20 cellular contexts compared by ENCODE assay signal in genomic region chr5:305459-305858, GRCh38. TPM values are rescaled to one million over a fixed set of nuclear protein-coding genes. Genes with fewer than 3 reads are reported as not detected.
DNase-seq lines count a peak whose midpoint lies in the region; ATAC-seq, FAIRE-seq and TF ChIP-seq lines count a peak whose summit lies in the region.
"Had no signal": no experiment of that assay in that cellular context is flagged by ENCODE, and none has a peak within 500 bp of the region (broad histone marks: within the 10 kb centered on the region; RNA-seq: fewer than 3 reads in every experiment).

No MANE protein-coding gene starts in this region.

- H3K36me3 Mint-ChIP-seq in GM23338 (ENCODE audit: low read depth): peaks cover 13% of the 10 kb centered on the region

- no peak for ATAC-seq in Right ventricle myocardium superior (ENCODE audit: poor library complexity)
- ATAC-seq in GM23338: no peak
- ATAC-seq: Panc1 had no signal

- no peaks in the 10 kb centered on the region for H3K9me2 ChIP-seq in GM23338 (ENCODE audit: insufficient read depth)

- H2AK5ac ChIP-seq in neuronal stem cell (ENCODE audit: low read depth, low read length): no peak overlapping the region

- TF ChIP-seq CTCF in WERI-Rb-1 (IDR thresholded peaks at IDR 0.05; ENCODE audit: low read depth, low read length) (no peak), GM23338 (conservative IDR thresholded peaks at IDR 0.05; ENCODE audit: low read depth in 2 of 2) (no peak)

- H3K4me1 ChIP-seq in neuronal stem cell (ENCODE audit: control insufficient read depth in 2 of 2, insufficient read depth in 1 of 2, low read depth in 1 of 2, low read length in 2 of 2): peaks cover 0 to 3% of the 10 kb centered on the region in 2 donors
- no peaks in the 10 kb centered on the region for H3K4me1 ChIP-seq in GM23338 (ENCODE audit: insufficient read depth)
- H3K4me1 ChIP-seq: BE2C, HAP-1 had no signal

- H3K4me2 ChIP-seq in neuronal stem cell (ENCODE audit: insufficient read depth, low read length, poor library complexity, severe bottlenecking) (no peak overlapping the region), GM23338 (no peak overlapping the region)
- H3K4me2 ChIP-seq: KMS-11 had no signal

- peaks cover 2% of the 10 kb centered on the region; the same call in 1 of the 2 replicates for H4K20me1 ChIP-seq in GM23338 (replicated peaks; ENCODE audit: insufficient read depth)

- no peaks in the 10 kb centered on the region; the same call in 2 of the 3 replicates for H3K9me3 Mint-ChIP-seq in GM23338

- peak; percentile 27 for FAIRE-seq in urothelium cell line (lab: Jason Lieb, UNC)

- intact Hi-C loops in cardiac septum (cut with DNase I) (no loop called here), Right ventricle myocardium superior (cut with DNase I) (no loop called here)

- H3K9me3 ChIP-seq in WERI-Rb-1 (ENCODE audit: severe bottlenecking) (no peaks in the 10 kb centered on the region), neuronal stem cell (replicated peaks in 1 of 2; ENCODE audit: control insufficient read depth in 2 of 2, insufficient read depth in 1 of 2, low read depth in 1 of 2, low read length in 2 of 2) (no peaks in the 10 kb centered on the region)
- H3K9me3 ChIP-seq: BE2C, HAP-1 had no signal

- H2AFZ ChIP-seq in neuronal stem cell (ENCODE audit: low read length) (no peak overlapping the region), GM23338 (no peak overlapping the region)

- H4K8ac ChIP-seq in neuronal stem cell (ENCODE audit: low read depth, low read length): peak overlapping the region; percentile 6

- H2BK5ac ChIP-seq in neuronal stem cell (ENCODE audit: low read length): no peak overlapping the region

- H3K4me3 Mint-ChIP-seq in GM23338: no peak overlapping the region

- no peak overlapping the region; the same call in 1 of the 2 replicates for H3K27ac Mint-ChIP-seq in GM23338

- no peak overlapping the region for H3K4ac ChIP-seq in neuronal stem cell (ENCODE audit: low read length)

- H3K18ac ChIP-seq in neuronal stem cell (ENCODE audit: low read length): no peak overlapping the region

- H3K4me3 ChIP-seq in WERI-Rb-1 (ENCODE audit: low read depth, low read length): no peak overlapping the region
- no peak overlapping the region for H3K4me3 ChIP-seq in neuronal stem cell (ENCODE audit: low read length in 2 of 2)
- no peak overlapping the region for H3K4me3 ChIP-seq in GM23338
- H3K4me3 ChIP-seq: HAP-1 had no signal

- peak overlapping the region; percentile 5 for H4K91ac ChIP-seq in neuronal stem cell (ENCODE audit: low read depth, low read length, poor library complexity)

- no CpG with 5 or more reads among the region's 14 CpGs for WGBS in neuronal stem cell (ENCODE audit: extremely low coverage in 2 of 2, insufficient read length in 2 of 2, insufficient replicate concordance in 1 of 2), 2 donors

- H3K4me1 Mint-ChIP-seq in GM23338: peaks cover 40% of the 10 kb centered on the region

- H3K27ac ChIP-seq in WERI-Rb-1: no peak overlapping the region
- H3K27ac ChIP-seq in neuronal stem cell (replicated peaks; ENCODE audit: low read length): no peak overlapping the region
- H3K27ac ChIP-seq in GM23338 (ENCODE audit: low read depth): no peak overlapping the region
- H3K27ac ChIP-seq: KMS-11 had no signal

- H3K36me3 ChIP-seq in WERI-Rb-1 (peaks cover 28% of the 10 kb centered on the region), neuronal stem cell (replicated peaks in 1 of 2; ENCODE audit: control insufficient read depth in 2 of 2, insufficient read depth in 2 of 2, low read length in 2 of 2) (peaks cover 10 to 49% of the 10 kb centered on the region in 2 donors), GM23338 (ENCODE audit: insufficient read depth) (no peaks in the 10 kb centered on the region)

- H3K79me1 ChIP-seq in neuronal stem cell (ENCODE audit: low read depth, low read length): peaks cover 3% of the 10 kb centered on the region

- peaks cover 4% of the 10 kb centered on the region for H3K27me3 Mint-ChIP-seq in GM23338 (ENCODE audit: insufficient read depth, low read depth, poor library complexity)

- no peak overlapping the region for H2BK120ac ChIP-seq in neuronal stem cell (ENCODE audit: low read depth, low read length)

- DNase-seq in cardiac septum (ENCODE audit: low spot score): peak; percentile 39
- no peak for DNase-seq in Right ventricle myocardium superior
- DNase-seq in WERI-Rb-1: peak; percentile 3
- no peak for DNase-seq in neuronal stem cell (ENCODE audit: low spot score)
- no peak for DNase-seq in urothelium cell line (ENCODE audit: low spot score)
- no peak for DNase-seq in NCI-H2081 treated with DMSO at 0.1 percent for 48 hours (lab: John Stamatoyannopoulos, UW)
- DNase-seq in GM23338 (ENCODE audit: low spot score): no peak
- DNase-seq in NK-92 (lab: John Stamatoyannopoulos, UW; ENCODE audit: unreplicated experiment): no peak
- DNase-seq: BE2C; DMS79; IMR-90; NCI-H1092 treated with DMSO at 0.1 percent for 48 hours; NCI-H1436 treated with DMSO at 0.1 percent for 48 hours; NCI-H1930; NCI-H226; NCI-H748 treated with DMSO at 0.1 percent for 48 hours; NK-92 treated with Interleukin-12 subunit alpha and Interleukin-12 subunit beta, amount 100 ng/mL, for 24 hours had no signal

- peak overlapping the region; percentile 55 for H3K23ac ChIP-seq in neuronal stem cell (ENCODE audit: low read depth, low read length, poor library complexity)

- H3F3A ChIP-seq in GM23338 (replicated peaks; ENCODE audit: low read depth): no peaks in the 10 kb centered on the region

- H3K9ac ChIP-seq in neuronal stem cell (ENCODE audit: low read depth, low read length, poor library complexity): peak overlapping the region; percentile 44
- H3K9ac ChIP-seq: KMS-11 had no signal

- no peak overlapping the region for H2BK15ac ChIP-seq in neuronal stem cell (ENCODE audit: low read length)

- H2BK12ac ChIP-seq in neuronal stem cell (ENCODE audit: low read length): peak overlapping the region; percentile 46

- H3K79me2 ChIP-seq in GM23338 (replicated peaks; ENCODE audit: insufficient read depth): peaks cover 4% of the 10 kb centered on the region

- H3K14ac ChIP-seq in neuronal stem cell (ENCODE audit: low read length): no peak overlapping the region

- H3K27me3 ChIP-seq in WERI-Rb-1 (ENCODE audit: insufficient read depth, low read depth, severe bottlenecking) (no peaks in the 10 kb centered on the region), neuronal stem cell (ENCODE audit: control insufficient read depth in 3 of 3, insufficient read depth in 3 of 3, low read depth in 1 of 3, low read length in 3 of 3) (no peaks in the 10 kb centered on the region), GM23338 (ENCODE audit: insufficient read depth) (no peaks in the 10 kb centered on the region)
- H3K27me3 ChIP-seq: BE2C had no signal

TF ChIP-seq in GM23338, 12 proteins besides CTCF, POLR2A, EP300 and RAD21:
- TF ChIP-seq ZNF114 (CRISPR knock-in tag; IDR thresholded peaks at IDR 0.05) (no peak), STAT1 (IDR thresholded peaks at IDR 0.05; ENCODE audit: unreplicated experiment) (no peak), POLR2AphosphoS5 (IDR thresholded peaks at IDR 0.05; ENCODE audit: low read depth) (no peak), CREB1 (CRISPR knock-in tag; IDR thresholded peaks at IDR 0.05; ENCODE audit: low read depth) (no peak), ETS1 (IDR thresholded peaks at IDR 0.05) (no peak), EZH2phosphoT487 (IDR thresholded peaks at IDR 0.05; ENCODE audit: unreplicated experiment) (no peak), JUNB (IDR thresholded peaks at IDR 0.05; ENCODE audit: unreplicated experiment) (no peak), EZH2 (IDR thresholded peaks at IDR 0.05; ENCODE audit: low read depth, unreplicated experiment) (no peak)
TF ChIP-seq in GM23338: peak in this region for 0.

RNA-seq across cellular contexts. Expression of gene AHRR, which starts 16.1 kb away (rescaled TPM):
- 0.73 TPM for total RNA-seq in cardiac septum
- 1.8 TPM for total RNA-seq in Right ventricle myocardium superior
- polyA plus RNA-seq in neuronal stem cell (2013, experiment 1 of 2): 0.26 TPM
- 0.28 TPM for polyA plus RNA-seq in neuronal stem cell (2013, experiment 2 of 2)
- total RNA-seq in GM23338 (2014; rRNA removed; shearing (Covaris generic)): 0.97 and 1.8 TPM in 2 replicates
- polyA plus RNA-seq in GM23338 (2016; fragmentation: Nextera tagmentation; extraction: Ambion mirVana): 0.27 and 0.61 TPM in 2 replicates

RNA-seq across cellular contexts. Expression of gene PDCD6, which starts 34.0 kb away (rescaled TPM):
- total RNA-seq in cardiac septum: 39.6 TPM
- total RNA-seq in Right ventricle myocardium superior: 32.4 TPM
- 55.8 TPM for polyA plus RNA-seq in neuronal stem cell (2013, experiment 1 of 2)
- 53.8 TPM for polyA plus RNA-seq in neuronal stem cell (2013, experiment 2 of 2)
- 80.6 and 80.9 TPM in 2 replicates for total RNA-seq in GM23338 (2014; rRNA removed; shearing (Covaris generic))
- 127 and 129 TPM in 2 replicates for polyA plus RNA-seq in GM23338 (2016; fragmentation: Nextera tagmentation; extraction: Ambion mirVana)

Comparison
In these comparisons a context has a peak if more than half of its experiments do, and no peak if none do; other contexts are left out.
1. DNase-seq: peak in cardiac septum (single experiment) and WERI-Rb-1 (single experiment); none in Right ventricle myocardium superior (single experiment), neuronal stem cell (single experiment), urothelium cell line (single experiment), NCI-H2081 treated with DMSO at 0.1 percent for 48 hours (single experiment), GM23338 (single experiment) and NK-92 (single experiment).